Comparison of ENCODE assay signal across 22 cellular contexts in genomic region chr12:12427568-12427967, GRCh38.
DNase-seq lines count a peak whose midpoint lies in the region; ATAC-seq, FAIRE-seq and TF ChIP-seq lines count a peak whose summit lies in the region.
"Had no signal": no experiment of that assay in that cellular context is flagged by ENCODE, and none has a peak within 500 bp of the region (broad histone marks: within the 10 kb centered on the region; RNA-seq: fewer than 3 reads in every experiment).

No MANE protein-coding gene starts in this region.

- peak; percentile 12 for FAIRE-seq in GM18507 (lab: Jason Lieb, UNC)
- FAIRE-seq: A549, GM12891 had no signal

- no peak overlapping the region for H3K27ac ChIP-seq in psoas muscle
- H3K27ac ChIP-seq: GM23248 had no signal

- no peak for DNase-seq in activated T-cell treated with anti-CD3 and anti-CD28 coated beads, Interleukin-2, amount 50 U/mL, for 72 hours
- no peak for DNase-seq in activated T-cell treated with anti-CD3 and anti-CD28 coated beads, Interleukin-2, amount 50 U/mL, for 1 hour
- no peak for DNase-seq in GM18507 (ENCODE audit: extremely low spot score, insufficient read length, low read depth)
- DNase-seq in activated T-helper 1 cell treated with anti-CD3 and anti-CD28 coated beads, Interleukin-12 subunit alpha, Interleukin-12 subunit beta, Interleukin-2, Interleukin-4 antibody, amounts not matched to agents 30 ng/mL and 10 ng/mL and 1 ng/mL, durations not matched to agents 14 hours and 24 hours and 36 hours (ENCODE audit: low spot score) = no peak
- no peak for DNase-seq in stimulated activated effector memory CD8-positive, alpha-beta T cell treated with anti-CD3 and anti-CD28 coated beads, Interleukin-12 subunit alpha, Interleukin-12 subunit beta, amount 100 ng/mL, for 72 hours (ENCODE audit: low spot score in 2 of 2)
- no peak for DNase-seq in psoas muscle
- DNase-seq: Caco-2; CD4-positive, alpha-beta T cell; DMS 273 treated with DMSO at 0.1 percent for 48 hours; DMS79 treated with DMSO at 0.1 percent for 48 hours; GM23248; NCI-H1105; NCI-H146; NCI-H2029; NCI-H2227 treated with DMSO at 0.1 percent for 48 hours; NCI-H510A; NK-92 treated with Interleukin-12 subunit alpha and Interleukin-12 subunit beta, amount 100 ng/mL, for 24 hours had no signal

- H3K4me1 Mint-ChIP-seq in activated T-cell treated with anti-CD3 and anti-CD28 coated beads, Interleukin-2, amount 50 U/mL, for 72 hours (ENCODE audit: low read depth) = peaks cover 70% of the 10 kb centered on the region
- peaks cover 52% of the 10 kb centered on the region for H3K4me1 Mint-ChIP-seq in activated T-helper 1 cell treated with anti-CD3 and anti-CD28 coated beads, Interleukin-12 subunit alpha, Interleukin-12 subunit beta, Interleukin-2, Interleukin-4 antibody, amounts not matched to agents 30 ng/mL and 10 ng/mL and 1 ng/mL, durations not matched to agents 14 hours and 24 hours and 36 hours (ENCODE audit: low read depth)
- H3K4me1 Mint-ChIP-seq in stimulated activated effector memory CD8-positive, alpha-beta T cell treated with anti-CD3 and anti-CD28 coated beads, Interleukin-12 subunit alpha, Interleukin-12 subunit beta, amount 100 ng/mL, for 72 hours = peaks cover 72% of the 10 kb centered on the region
- H3K4me1 Mint-ChIP-seq: IgD-negative memory B cell had no signal

- intact Hi-C loops in activated T-helper 1 cell treated with anti-CD3 and anti-CD28 coated beads, Interleukin-12 subunit alpha, Interleukin-12 subunit beta, Interleukin-2, Interleukin-4 antibody, amounts not matched to agents 30 ng/mL and 10 ng/mL and 1 ng/mL, durations not matched to agents 14 hours and 24 hours and 36 hours (cut with micrococcal nuclease) = loop anchor here (5.0 kb wide), 1 partner anchor 35 kb away; no protein-coding TSS in a partner anchor
- intact Hi-C loops in psoas muscle (cut with DNase I) = no loop called here

- H3K27me3 Mint-ChIP-seq in activated T-cell treated with anti-CD3 and anti-CD28 coated beads, Interleukin-2, amount 50 U/mL, for 72 hours (ENCODE audit: low read depth) = no peaks in the 10 kb centered on the region
- no peaks in the 10 kb centered on the region for H3K27me3 Mint-ChIP-seq in activated T-helper 1 cell treated with anti-CD3 and anti-CD28 coated beads, Interleukin-12 subunit alpha, Interleukin-12 subunit beta, Interleukin-2, Interleukin-4 antibody, amounts not matched to agents 30 ng/mL and 10 ng/mL and 1 ng/mL, durations not matched to agents 14 hours and 24 hours and 36 hours (ENCODE audit: insufficient read depth)
- H3K27me3 Mint-ChIP-seq: CD4-positive, alpha-beta T cell; IgD-negative memory B cell had no signal

- peaks cover 10% of the 10 kb centered on the region in 2 donors for H3K9me3 Mint-ChIP-seq in activated T-cell treated with anti-CD3 and anti-CD28 coated beads, Interleukin-2, amount 50 U/mL, for 72 hours
- peaks cover 17% of the 10 kb centered on the region for H3K9me3 Mint-ChIP-seq in activated T-helper 1 cell treated with anti-CD3 and anti-CD28 coated beads, Interleukin-12 subunit alpha, Interleukin-12 subunit beta, Interleukin-2, Interleukin-4 antibody, amounts not matched to agents 30 ng/mL and 10 ng/mL and 1 ng/mL, durations not matched to agents 14 hours and 24 hours and 36 hours
- peaks cover 5% of the 10 kb centered on the region for H3K9me3 Mint-ChIP-seq in stimulated activated effector memory CD8-positive, alpha-beta T cell treated with anti-CD3 and anti-CD28 coated beads, Interleukin-12 subunit alpha, Interleukin-12 subunit beta, amount 100 ng/mL, for 72 hours

- peaks cover 18 to 28% of the 10 kb centered on the region in 2 donors for H3K36me3 Mint-ChIP-seq in activated T-cell treated with anti-CD3 and anti-CD28 coated beads, Interleukin-2, amount 50 U/mL, for 72 hours (ENCODE audit: insufficient read depth in 2 of 2)
- peaks cover 19% of the 10 kb centered on the region for H3K36me3 Mint-ChIP-seq in activated T-helper 1 cell treated with anti-CD3 and anti-CD28 coated beads, Interleukin-12 subunit alpha, Interleukin-12 subunit beta, Interleukin-2, Interleukin-4 antibody, amounts not matched to agents 30 ng/mL and 10 ng/mL and 1 ng/mL, durations not matched to agents 14 hours and 24 hours and 36 hours (ENCODE audit: low read depth)
- no peaks in the 10 kb centered on the region for H3K36me3 Mint-ChIP-seq in stimulated activated effector memory CD8-positive, alpha-beta T cell treated with anti-CD3 and anti-CD28 coated beads, Interleukin-12 subunit alpha, Interleukin-12 subunit beta, amount 100 ng/mL, for 72 hours

- H3K36me3 ChIP-seq in psoas muscle (ENCODE audit: insufficient read depth in 1 of 2, low read depth in 1 of 2) = no peaks in the 10 kb centered on the region
- H3K36me3 ChIP-seq: HAP-1 had no signal

- no peaks in the 10 kb centered on the region for H3K27me3 ChIP-seq in psoas muscle (ENCODE audit: insufficient read depth in 3 of 3, low read length in 2 of 3)

- H3K27ac Mint-ChIP-seq in activated T-cell treated with anti-CD3 and anti-CD28 coated beads, Interleukin-2, amount 50 U/mL, for 72 hours = peak overlapping the region; percentile 86
- H3K27ac Mint-ChIP-seq in activated T-helper 1 cell treated with anti-CD3 and anti-CD28 coated beads, Interleukin-12 subunit alpha, Interleukin-12 subunit beta, Interleukin-2, Interleukin-4 antibody, amounts not matched to agents 30 ng/mL and 10 ng/mL and 1 ng/mL, durations not matched to agents 14 hours and 24 hours and 36 hours = peak overlapping the region; percentile 59
- H3K27ac Mint-ChIP-seq in stimulated activated effector memory CD8-positive, alpha-beta T cell treated with anti-CD3 and anti-CD28 coated beads, Interleukin-12 subunit alpha, Interleukin-12 subunit beta, amount 100 ng/mL, for 72 hours = peak overlapping the region; percentile 65
- H3K27ac Mint-ChIP-seq: CD4-positive, alpha-beta T cell; IgD-negative memory B cell had no signal

- TF ChIP-seq CTCF in psoas muscle (IDR thresholded peaks at IDR 0.05) = no peak

- H3K9me3 ChIP-seq in psoas muscle = peaks cover 13% of the 10 kb centered on the region

- peaks cover 8% of the 10 kb centered on the region for H3K4me1 ChIP-seq in psoas muscle

- no peak overlapping the region for H3K4me3 ChIP-seq in psoas muscle
- H3K4me3 ChIP-seq: A549, GM23248, HAP-1 had no signal

- no peak for ATAC-seq in activated T-cell treated with anti-CD3 and anti-CD28 coated beads, Interleukin-2, amount 50 U/mL, for 72 hours (replicated peaks in 1 of 2)
- no peak for ATAC-seq in stimulated activated effector memory CD8-positive, alpha-beta T cell treated with anti-CD3 and anti-CD28 coated beads, Interleukin-12 subunit alpha, Interleukin-12 subunit beta, amount 100 ng/mL, for 72 hours
- ATAC-seq in HG03280 (IDR thresholded peaks at IDR 0.05; ENCODE audit: unreplicated experiment) (no peak), psoas muscle (no peak)
- ATAC-seq: A549 had no signal

- H3K4me3 Mint-ChIP-seq in activated T-cell treated with anti-CD3 and anti-CD28 coated beads, Interleukin-2, amount 50 U/mL, for 72 hours = peak overlapping the region in 1 of 2 donors; percentile 52
- no peak overlapping the region for H3K4me3 Mint-ChIP-seq in activated T-helper 1 cell treated with anti-CD3 and anti-CD28 coated beads, Interleukin-12 subunit alpha, Interleukin-12 subunit beta, Interleukin-2, Interleukin-4 antibody, amounts not matched to agents 30 ng/mL and 10 ng/mL and 1 ng/mL, durations not matched to agents 14 hours and 24 hours and 36 hours
- H3K4me3 Mint-ChIP-seq in stimulated activated effector memory CD8-positive, alpha-beta T cell treated with anti-CD3 and anti-CD28 coated beads, Interleukin-12 subunit alpha, Interleukin-12 subunit beta, amount 100 ng/mL, for 72 hours = no peak overlapping the region
- H3K4me3 Mint-ChIP-seq: CD4-positive, alpha-beta T cell; IgD-negative memory B cell had no signal

- WGBS in psoas muscle, 3 donors = 92 to 96% (median 92%) methylated on average over 4 of the region's 4 CpGs
